Comparison of ENCODE assay signal across 8 cellular contexts in genomic region chr19:10412257-10412977, GRCh38. TPM values are rescaled to one million over a fixed set of nuclear protein-coding genes. Genes with fewer than 3 reads are reported as not detected.
DNase-seq lines count a peak whose midpoint lies in the region; ATAC-seq and TF ChIP-seq lines count a peak whose summit lies in the region.

No MANE protein-coding gene starts in this region.

- no peak overlapping the region for H3K4me3 Mint-ChIP-seq in type B pancreatic cell

- peaks cover 27% of the 10 kb centered on the region for H3K4me1 ChIP-seq in left ventricle myocardium inferior
- H3K4me1 ChIP-seq in upper lobe of left lung = peaks cover 26 to 49% (median 33%) of the 10 kb centered on the region in 4 donors

- intact Hi-C loops in left ventricle myocardium inferior (cut with micrococcal nuclease) (no loop called here), left cardiac atrium (cut with DNase I) (no loop called here)

- ATAC-seq in left cardiac atrium (no peak), HG02970 (IDR thresholded peaks at IDR 0.05; ENCODE audit: low FRiP score, unreplicated experiment) (peak; percentile 41), upper lobe of left lung (ENCODE audit: low FRiP score in 2 of 2) (no peak)

- no peaks in the 10 kb centered on the region for H3K36me3 ChIP-seq in left ventricle myocardium inferior
- no peaks in the 10 kb centered on the region for H3K36me3 ChIP-seq in upper lobe of left lung

- no peaks in the 10 kb centered on the region for H3K36me3 Mint-ChIP-seq in type B pancreatic cell

- in situ Hi-C loops in KBM-7 (cut with MboI; ENCODE audit: low pct_unique_long_range_greater_than_20kb, low sequenced_read_pairs) = no loop called here

- no peak for TF ChIP-seq EP300 in upper lobe of left lung (IDR thresholded peaks at IDR 0.05)

- no peaks in the 10 kb centered on the region for H3K9me3 Mint-ChIP-seq in type B pancreatic cell

- peak overlapping the region; percentile 25 for H3K27ac ChIP-seq in left ventricle myocardium inferior (replicated peaks)
- peak overlapping the region in 3 of 4 donors; percentile 43 to 67 (median 58) for H3K27ac ChIP-seq in upper lobe of left lung

- H3K4me3 ChIP-seq in left ventricle myocardium inferior (no peak overlapping the region), upper lobe of left lung (no peak overlapping the region)

- TF ChIP-seq POLR2A in upper lobe of left lung (IDR thresholded peaks at IDR 0.05) = no peak

- peaks cover 83% of the 10 kb centered on the region for H3K27me3 Mint-ChIP-seq in type B pancreatic cell

- no peak overlapping the region for H3K27ac Mint-ChIP-seq in type B pancreatic cell

- TF ChIP-seq CTCF in left ventricle myocardium inferior (IDR thresholded peaks at IDR 0.05; ENCODE audit: borderline replicate concordance) = no peak
- no peak for TF ChIP-seq CTCF in upper lobe of left lung (IDR thresholded peaks at IDR 0.05)
- no peak for TF ChIP-seq CTCF in type B pancreatic cell (conservative IDR thresholded peaks at IDR 0.05)

- peaks cover 5% of the 10 kb centered on the region for H3K4me1 Mint-ChIP-seq in type B pancreatic cell (ENCODE audit: unreplicated experiment)

- 73 to 74% methylated on average over 13 of the region's 13 CpGs for WGBS in upper lobe of left lung, 2 donors

- H3K27me3 ChIP-seq in left ventricle myocardium inferior (ENCODE audit: low read depth) (peaks cover 31% of the 10 kb centered on the region), upper lobe of left lung (peaks cover 0 to 10% (median under 1%) of the 10 kb centered on the region in 4 donors)

- no peak for DNase-seq in left ventricle myocardium inferior
- DNase-seq in left cardiac atrium = no peak
- peak; percentile 84 for DNase-seq in RPMI8226
- DNase-seq in upper lobe of left lung = no peak
- DNase-seq in type B pancreatic cell (ENCODE audit: extremely low spot score, unreplicated experiment) = no peak
- no peak for DNase-seq in putamen (ENCODE audit: low spot score)
- DNase-seq in KBM-7 = no peak

- no peaks in the 10 kb centered on the region for H3K9me3 ChIP-seq in left ventricle myocardium inferior (replicated peaks)
- H3K9me3 ChIP-seq in upper lobe of left lung = peaks cover 0 to 3% (median 1%) of the 10 kb centered on the region in 4 donors

RNA-seq across cellular contexts. Expression of gene PDE4A, which starts 7.9 kb away (rescaled TPM):
- total RNA-seq in left ventricle myocardium inferior (20.0 TPM), left cardiac atrium (10 to 100 TPM; 13.5 to 13.7 TPM), upper lobe of left lung (10 to 100 TPM; 22.8 to 38.2 (median 31.2) TPM), type B pancreatic cell (ENCODE audit: low replicate concordance) (0.90 and 1.6 TPM in 2 replicates)

RNA-seq across cellular contexts. Expression of gene CDC37, which starts 9.1 kb away (rescaled TPM):
- 142 TPM for total RNA-seq in left ventricle myocardium inferior
- 100 to 1,000 TPM; 130 to 156 TPM for total RNA-seq in left cardiac atrium
- 100 to 1,000 TPM; 104 to 388 (median 169) TPM for total RNA-seq in upper lobe of left lung
- 125 and 126 TPM in 2 replicates for total RNA-seq in type B pancreatic cell (ENCODE audit: low replicate concordance)

RNA-seq across cellular contexts. Expression of gene TYK2, which starts 32.0 kb away (rescaled TPM):
- 55.1 TPM for total RNA-seq in left ventricle myocardium inferior
- 10 to 100 TPM; 57.3 to 59.3 TPM for total RNA-seq in left cardiac atrium
- 100 to 1,000 TPM in 5 of 6 donors, 10 to 100 TPM in 1; 91.5 to 569 (median 152) TPM for total RNA-seq in upper lobe of left lung
- total RNA-seq in type B pancreatic cell (ENCODE audit: low replicate concordance) = 96.6 and 131 TPM in 2 replicates
